In genomic region chr13:114234645-114235421, GRCh38 we compare ENCODE assay signal across 8 cellular contexts. TPM values are rescaled to one million over a fixed set of nuclear protein-coding genes. Genes with fewer than 3 reads are reported as not detected.
DNase-seq lines count a peak whose midpoint lies in the region; ATAC-seq and TF ChIP-seq lines count a peak whose summit lies in the region.

TSS of gene CDC16 (plus strand) at chr13:114234897. CDS start at chr13:114235085, 188 bp downstream.

- WGBS in prostate gland: under 1% methylated on average over 57 of the region's 76 CpGs

- peaks cover 11% of the 10 kb centered on the region for H3K27me3 Mint-ChIP-seq in T-helper 1 cell treated with Interleukin-12 subunit alpha and Interleukin-12 subunit beta and Interleukin-4 antibody, amounts not matched to agents 30 μg/mL and 1 μg/mL, for 36 hours (ENCODE audit: low read depth)

- peaks cover 28% of the 10 kb centered on the region for H3K4me1 Mint-ChIP-seq in T-helper 1 cell treated with Interleukin-12 subunit alpha and Interleukin-12 subunit beta and Interleukin-4 antibody, amounts not matched to agents 30 μg/mL and 1 μg/mL, for 36 hours (ENCODE audit: low read depth)

- TF ChIP-seq POLR2A in prostate gland (IDR thresholded peaks at IDR 0.05): peak; percentile 45

- peak within 1 kb of the TSS; percentile 90 for H3K4me3 ChIP-seq in left ventricle myocardium inferior
- peak within 1 kb of the TSS; percentile 84 to 91 for H3K4me3 ChIP-seq in prostate gland

- peaks cover 11% of the 10 kb centered on the region for H3K27me3 ChIP-seq in left ventricle myocardium inferior (ENCODE audit: low read depth)
- no peaks in the 10 kb centered on the region for H3K27me3 ChIP-seq in prostate gland (replicated peaks; ENCODE audit: insufficient read depth)

- in situ Hi-C loops in GM13976 (cut with MboI; ENCODE audit: low sequenced_read_pairs, unreplicated experiment): no loop called here

- peaks cover 21% of the 10 kb centered on the region for H3K36me3 Mint-ChIP-seq in T-helper 1 cell treated with Interleukin-12 subunit alpha and Interleukin-12 subunit beta and Interleukin-4 antibody, amounts not matched to agents 30 μg/mL and 1 μg/mL, for 36 hours (ENCODE audit: low read depth)

- ATAC-seq in HG02852 (IDR thresholded peaks at IDR 0.05; ENCODE audit: unreplicated experiment): peak; percentile 95

- intact Hi-C loops in left ventricle myocardium inferior (cut with micrococcal nuclease) (no loop called here), prostate gland (cut with DNase I) (no loop called here)

- H3K9me3 Mint-ChIP-seq in T-helper 1 cell treated with Interleukin-12 subunit alpha and Interleukin-12 subunit beta and Interleukin-4 antibody, amounts not matched to agents 30 μg/mL and 1 μg/mL, for 36 hours: no peaks in the 10 kb centered on the region

- no peaks in the 10 kb centered on the region for H3K9me3 ChIP-seq in left ventricle myocardium inferior (replicated peaks)
- no peaks in the 10 kb centered on the region for H3K9me3 ChIP-seq in prostate gland

- H3K27ac ChIP-seq in left ventricle myocardium inferior (replicated peaks) (peak within 1 kb of the TSS; percentile 90), prostate gland (peak within 1 kb of the TSS; percentile 80 to 82)

- DNase-seq in GM13976 (ENCODE audit: low spot score) (peak; percentile 95), NCI-H146 (lab: John Stamatoyannopoulos, UW) (peak; percentile 98), amniotic stem cell (lab: John Stamatoyannopoulos, UW) (peak; percentile 86), left ventricle myocardium inferior (peak; percentile 94), prostate gland (ENCODE audit: low spot score) (peak; percentile 87), ureter (ENCODE audit: low spot score) (peak; percentile 94)

- TF ChIP-seq CTCF in GM13976 (IDR thresholded peaks at IDR 0.05; ENCODE audit: borderline replicate concordance, control extremely low read depth, extremely low read depth, insufficient read depth, missing control alignments) (no peak), left ventricle myocardium inferior (IDR thresholded peaks at IDR 0.05; ENCODE audit: borderline replicate concordance) (peak; percentile 47), prostate gland (IDR thresholded peaks at IDR 0.05) (peak in 2 of 4 experiments; percentile 28 to 44)

- peaks cover 25% of the 10 kb centered on the region for H3K4me1 ChIP-seq in left ventricle myocardium inferior
- H3K4me1 ChIP-seq in prostate gland (replicated peaks): no peaks in the 10 kb centered on the region

- H3K27ac Mint-ChIP-seq in T-helper 1 cell treated with Interleukin-12 subunit alpha and Interleukin-12 subunit beta and Interleukin-4 antibody, amounts not matched to agents 30 μg/mL and 1 μg/mL, for 36 hours: peak within 1 kb of the TSS; percentile 64

- H3K36me3 ChIP-seq in left ventricle myocardium inferior (peaks cover 32% of the 10 kb centered on the region), prostate gland (peaks cover 0 to 8% of the 10 kb centered on the region in 2 donors)

- peak within 1 kb of the TSS; percentile 86 for H3K4me3 Mint-ChIP-seq in T-helper 1 cell treated with Interleukin-12 subunit alpha and Interleukin-12 subunit beta and Interleukin-4 antibody, amounts not matched to agents 30 μg/mL and 1 μg/mL, for 36 hours

RNA-seq across cellular contexts. Expression of gene CDC16, which starts in this region (rescaled TPM):
- total RNA-seq in left ventricle myocardium inferior: 34.5 TPM
- total RNA-seq in prostate gland: 10 to 100 TPM; 37.7 to 75.0 TPM
- total RNA-seq in ureter: 86.7 TPM

Comparison
In these comparisons a context has a peak if more than half of its experiments do, and no peak if none do; other contexts are left out.
1. Peak in every context shown above with its lines: DNase-seq, ATAC-seq, H3K4me3 ChIP-seq and H3K27ac ChIP-seq.